16 cellular contexts compared by ENCODE assay signal in genomic region chr1:235617808-235618207, GRCh38. TPM values are rescaled to one million over a fixed set of nuclear protein-coding genes. Genes with fewer than 3 reads are reported as not detected.
DNase-seq lines count a peak whose midpoint lies in the region; TF ChIP-seq lines count a peak whose summit lies in the region.
"Had no signal": no experiment of that assay in that cellular context is flagged by ENCODE, and none has a peak within 500 bp of the region (broad histone marks: within the 10 kb centered on the region; RNA-seq: fewer than 3 reads in every experiment).

No MANE protein-coding gene starts in this region.

- DNase-seq in GM06990 (ENCODE audit: extremely low read depth, insufficient read length) (no peak), SK-MEL-5 (ENCODE audit: low read depth, low spot score) (peak; percentile 24), fibroblast of peridontal ligament (ENCODE audit: extremely low read depth) (peak; percentile 68), retinal pigment epithelial cell (ENCODE audit: low read depth) (no peak), globus pallidus (ENCODE audit: low spot score) (no peak), CD1c-positive myeloid dendritic cell (ENCODE audit: extremely low spot score) (no peak), NCI-H526 treated with DMSO at 0.1 percent for 48 hours (lab: John Stamatoyannopoulos, UW) (no peak)
- no peak for DNase-seq in activated CD4-positive, alpha-beta T cell treated with anti-CD3 and anti-CD28 coated beads for 48 hours
- DNase-seq: activated CD4-positive, alpha-beta T cell treated with anti-CD3 and anti-CD28 coated beads, Interleukin-2, amount 10 ng/mL, durations not matched to agents 24 days and 14 days; central memory CD4-positive, alpha-beta T cell; DMS53; left cardiac atrium; naive thymus-derived CD8-positive, alpha-beta T cell; NCI-H2107 had no signal

- TF ChIP-seq CTCF in GM06990 (IDR thresholded peaks at IDR 0.05; ENCODE audit: insufficient read depth, low read length, poor library complexity, severe bottlenecking), result peak; percentile 5
- peak; percentile 47 for TF ChIP-seq CTCF in retinal pigment epithelial cell (conservative IDR thresholded peaks at IDR 0.05; ENCODE audit: low read depth, low read length)

- in situ Hi-C loops in SK-MEL-5 (cut with HindIII; ENCODE audit: low pct_unique_long_range_greater_than_20kb, low sequenced_read_pairs), result no loop called here

- no peak overlapping the region for H3K4me3 ChIP-seq in GM06990 (replicated peaks; ENCODE audit: low read depth, low read length)
- no peak overlapping the region for H3K4me3 ChIP-seq in retinal pigment epithelial cell (ENCODE audit: low read length)
- H3K4me3 ChIP-seq: K562, thoracic aorta had no signal

- H3K27me3 ChIP-seq in GM06990 (replicated peaks; ENCODE audit: control insufficient read depth, insufficient read depth, low read length), result no peaks in the 10 kb centered on the region; the same call in none of the 2 replicates

- no peaks in the 10 kb centered on the region for H3K36me3 ChIP-seq in GM06990 (ENCODE audit: control insufficient read depth, insufficient read depth, low read length)
- H3K36me3 ChIP-seq: thoracic aorta had no signal

RNA-seq across cellular contexts. Expression of gene GNG4, which starts 31.8 kb away (rescaled TPM):
- 5.2 and 6.7 TPM in 2 replicates for total RNA-seq in SK-MEL-5 (2014; rRNA removed; shearing (Covaris generic))
- 8.1 and 8.6 TPM in 2 replicates for polyA plus RNA-seq in SK-MEL-5 (2015; cell fraction: cytosol; rRNA removed)
- 0.37 and 1.0 TPM in 2 replicates for polyA plus RNA-seq in SK-MEL-5 (2015; cell fraction: nucleus; rRNA removed)
- total RNA-seq: naive thymus-derived CD8-positive, alpha-beta T cell had no signal
- polyA plus RNA-seq: naive thymus-derived CD8-positive, alpha-beta T cell had no signal

Comparison
In these comparisons a context has a peak if more than half of its experiments do, and no peak if none do; other contexts are left out.
1. DNase-seq: peak in SK-MEL-5 (single experiment) and fibroblast of peridontal ligament (single experiment); none in GM06990 (single experiment), retinal pigment epithelial cell (single experiment), globus pallidus (single experiment), CD1c-positive myeloid dendritic cell (single experiment), activated CD4-positive, alpha-beta T cell treated with anti-CD3 and anti-CD28 coated beads for 48 hours (single experiment) and NCI-H526 treated with DMSO at 0.1 percent for 48 hours (single experiment).